Comparison of ENCODE assay signal across 16 cellular contexts in genomic region chr12:20493924-20494323, GRCh38.
"Had no signal": no experiment of that assay in that cellular context is flagged by ENCODE, and none has a peak within 500 bp of the region (broad histone marks: within the 10 kb centered on the region; RNA-seq: fewer than 3 reads in every experiment).

No MANE protein-coding gene starts in this region.

- H3K27ac ChIP-seq: left lung, neutrophil, suprapubic skin had no signal

- H3K4me1 ChIP-seq: left lung, suprapubic skin had no signal

- FAIRE-seq: kidney, TTC549 had no signal

- ATAC-seq: activated T-cell treated with anti-CD3 and anti-CD28 coated beads, Interleukin-2, amount 50 U/mL, for 72 hours; left lung; naive thymus-derived CD8-positive, alpha-beta T cell; right cardiac atrium had no signal

- H3K36me3 ChIP-seq: left lung, neutrophil, suprapubic skin had no signal

- DNase-seq: activated CD4-positive, alpha-beta T cell treated with anti-CD3 and anti-CD28 coated beads, Interleukin-2, amount 10 ng/mL, durations not matched to agents 24 days and 14 days; activated CD4-positive, CD25-positive, alpha-beta regulatory T cell; activated CD8-positive, alpha-beta memory T cell treated with anti-CD3 and anti-CD28 coated beads, Interleukin-2, amount 50 U/mL, for 48 hours; activated gamma-delta T cell; activated T-cell treated with anti-CD3 and anti-CD28 coated beads, Interleukin-2, amount 50 U/mL, for 72 hours; cerebellar nuclear complex; hippocampal formation; kidney; left lung; naive thymus-derived CD8-positive, alpha-beta T cell; posterior cingulate gyrus; right cardiac atrium; T-helper 2 cell had no signal

- H3K4me3 ChIP-seq: left lung, suprapubic skin had no signal

- H3K9me3 ChIP-seq: left lung, neutrophil, suprapubic skin had no signal

- H3K27me3 ChIP-seq: left lung, neutrophil, suprapubic skin had no signal
